12 cellular contexts compared by ENCODE assay signal in the genomic region with DNA sequence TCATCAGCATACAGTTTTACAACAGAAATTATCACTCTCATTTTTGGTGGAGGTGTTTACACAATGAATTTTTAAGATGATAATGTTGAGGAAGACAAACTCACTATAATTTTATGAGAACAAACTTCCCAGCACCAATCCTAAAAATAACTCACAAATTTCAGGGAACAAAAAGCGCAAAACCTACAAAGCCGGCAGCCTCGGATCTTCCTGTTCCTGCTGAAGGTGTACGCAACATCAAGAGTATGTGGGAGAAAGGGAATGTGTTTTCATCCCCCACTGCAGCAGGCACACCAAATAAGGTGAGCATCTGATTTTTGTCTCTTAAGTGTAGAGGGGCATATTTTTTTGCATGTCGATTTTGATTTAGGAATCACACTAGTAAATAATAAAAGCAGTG. TPM values are rescaled to one million over a fixed set of nuclear protein-coding genes. Genes with fewer than 3 reads are reported as not detected.
DNase-seq lines count a peak whose midpoint lies in the region; TF ChIP-seq lines count a peak whose summit lies in the region.
"Had no signal": no experiment of that assay in that cellular context is flagged by ENCODE, and none has a peak within 500 bp of the region (broad histone marks: within the 10 kb centered on the region; RNA-seq: fewer than 3 reads in every experiment).

No MANE protein-coding gene starts in this region.

- TF ChIP-seq CTCF in LNCaP clone FGC (IDR thresholded peaks at IDR 0.05; ENCODE audit: control insufficient read depth, extremely low read depth, insufficient read depth) (no peak), chondrocyte (IDR thresholded peaks at IDR 0.05) (no peak), prostate gland (IDR thresholded peaks at IDR 0.05) (no peak), testis (IDR thresholded peaks at IDR 0.05) (no peak)

- H3K4me3 Mint-ChIP-seq in chondrocyte (ENCODE audit: unreplicated experiment), result no peak overlapping the region
- H3K4me3 Mint-ChIP-seq: CD8-positive, alpha-beta memory T cell had no signal

- H3K36me3 Mint-ChIP-seq in chondrocyte (ENCODE audit: low read depth), result peaks cover 74% of the 10 kb centered on the region
- H3K36me3 Mint-ChIP-seq: CD8-positive, alpha-beta memory T cell had no signal

- peaks cover 44% of the 10 kb centered on the region for H3K4me1 Mint-ChIP-seq in chondrocyte (ENCODE audit: low read depth)
- H3K4me1 Mint-ChIP-seq: CD8-positive, alpha-beta memory T cell had no signal

- TF ChIP-seq POLR2A in prostate gland (IDR thresholded peaks at IDR 0.05) (no peak), testis (IDR thresholded peaks at IDR 0.05) (no peak)

- H3K27me3 Mint-ChIP-seq in chondrocyte (ENCODE audit: low read depth), result no peaks in the 10 kb centered on the region

- H3K27me3 ChIP-seq in prostate gland (replicated peaks; ENCODE audit: insufficient read depth) (no peaks in the 10 kb centered on the region), testis (no peaks in the 10 kb centered on the region)

- H3K27ac Mint-ChIP-seq in chondrocyte (ENCODE audit: unreplicated experiment), result peak overlapping the region; percentile 60
- H3K27ac Mint-ChIP-seq: CD8-positive, alpha-beta memory T cell had no signal

- H3K27ac ChIP-seq in prostate gland (peak overlapping the region; percentile 49 to 74), testis (no peak overlapping the region)
- H3K27ac ChIP-seq: GM23248 had no signal

- intact Hi-C loops in prostate gland (cut with DNase I) (no loop called here), testis (cut with DNase I; ENCODE audit: low total_unique reads) (loop anchor here (10.0 kb wide), 1 partner anchor 275 kb away; no protein-coding TSS in a partner anchor)

- DNase-seq in LNCaP clone FGC (ENCODE audit: low read depth) (peak; percentile 78), chondrocyte (ENCODE audit: low spot score) (no peak), prostate gland (ENCODE audit: low spot score) (peak; percentile 42), midbrain (lab: John Stamatoyannopoulos, UW) (no peak), SW480 (ENCODE audit: low spot score) (no peak), testis (no peak)
- DNase-seq in activated CD4-positive, alpha-beta T cell treated with anti-CD3 and anti-CD28 coated beads for 1 hour, result no peak
- DNase-seq: Caco-2; CD8-positive, alpha-beta memory T cell; DND-41; GDM1; GM23248 had no signal

- H3K9me3 ChIP-seq in prostate gland, result no peaks in the 10 kb centered on the region
- no peaks in the 10 kb centered on the region for H3K9me3 ChIP-seq in testis
- H3K9me3 ChIP-seq: Caco-2 had no signal

- 62% methylated on average over 5 of the region's 5 CpGs for WGBS in prostate gland
- 78 to 79% methylated on average over 5 of the region's 5 CpGs for WGBS in testis, 2 donors

- no peaks in the 10 kb centered on the region for H3K9me3 Mint-ChIP-seq in chondrocyte (ENCODE audit: low read depth)

- H3K4me3 ChIP-seq in LNCaP clone FGC (ENCODE audit: low read depth, low read length) (peak overlapping the region; percentile 52), prostate gland (no peak overlapping the region), testis (no peak overlapping the region)
- H3K4me3 ChIP-seq: GM23248 had no signal

- H3K36me3 ChIP-seq in prostate gland (peaks cover 4 to 11% of the 10 kb centered on the region in 2 donors), testis (ENCODE audit: low read depth, missing control alignments) (no peaks in the 10 kb centered on the region)

- H3K4me1 ChIP-seq in prostate gland (replicated peaks) (no peaks in the 10 kb centered on the region), testis (no peaks in the 10 kb centered on the region)
- H3K4me1 ChIP-seq: Caco-2 had no signal

RNA-seq across cellular contexts. Expression of gene AGBL3, which starts 26.5 kb away (rescaled TPM):
- total RNA-seq in chondrocyte (0.30 to 0.94 TPM (median 0.69 TPM) in 3 replicates), prostate gland (1 to 10 TPM; 1.4 to 2.6 TPM), testis (10 to 100 TPM; 10.0 to 21.6 TPM)
- polyA plus RNA-seq in testis (ENCODE audit: insufficient read depth, low read depth, low replicate concordance), result 13.9 TPM

Comparison
In these comparisons a context has a peak if more than half of its experiments do, and no peak if none do; other contexts are left out.
1. DNase-seq: peak in LNCaP clone FGC (single experiment) and prostate gland (single experiment); none in chondrocyte (single experiment), midbrain (single experiment), SW480 (single experiment), testis (single experiment) and activated CD4-positive, alpha-beta T cell treated with anti-CD3 and anti-CD28 coated beads for 1 hour (single experiment).
2. H3K27ac ChIP-seq: peak in prostate gland (2 of 2); none in testis (0 of 2).